ENCODE assay signal across 8 cellular contexts in the genomic region with DNA sequence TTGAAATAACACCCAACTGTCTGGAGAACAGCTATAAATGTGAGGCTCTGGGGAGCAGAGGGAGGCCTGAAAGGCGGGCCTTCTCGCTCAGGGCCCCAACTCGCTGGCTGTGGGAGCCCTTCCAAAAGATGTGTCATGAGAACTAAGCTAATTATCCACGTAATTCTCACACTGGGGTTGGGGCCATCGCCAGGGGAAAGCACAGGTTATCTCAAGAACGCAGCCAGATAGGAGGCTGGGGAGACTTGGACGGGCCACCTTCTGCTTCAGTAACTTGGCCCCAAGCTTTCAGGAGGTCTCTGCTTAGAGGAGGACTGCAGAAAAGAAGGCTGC. TPM values are rescaled to one million over a fixed set of nuclear protein-coding genes. Genes with fewer than 3 reads are reported as not detected.
A peak's percentile ranks its signal among the peaks of the same experiment; 100 is the strongest.
DNase-seq lines count a peak whose midpoint lies in the region; ATAC-seq and TF ChIP-seq lines count a peak whose summit lies in the region.

No MANE protein-coding gene starts in this region.

- TF ChIP-seq RAD21 in SK-N-SH (IDR thresholded peaks at IDR 0.05; ENCODE audit: low read length), result no peak

- DNase-seq in ELR (ENCODE audit: low read depth), result peak; percentile 83
- no peak for DNase-seq in SK-N-SH
- peak; percentile 76 for DNase-seq in fibroblast of pulmonary artery (ENCODE audit: low read depth)
- peak; percentile 75 for DNase-seq in osteocyte (ENCODE audit: extremely low spot score, unreplicated experiment)
- DNase-seq in DMS114 treated with DMSO at 0.1 percent for 48 hours (lab: John Stamatoyannopoulos, UW; ENCODE audit: unreplicated experiment), result no peak
- DNase-seq in activated naive CD4-positive, alpha-beta T cell treated with Interleukin-2 at 50 U/mL for 16 hours, result no peak

- H3K27me3 Mint-ChIP-seq in osteocyte (ENCODE audit: unreplicated experiment), result no peaks in the 10 kb centered on the region

- H3K9me2 ChIP-seq in SK-N-SH, result no peaks in the 10 kb centered on the region

- peak overlapping the region; percentile 69 to 70; a peak in 3 of 4 replicates for H3K4me3 ChIP-seq in SK-N-SH (ENCODE audit: low read depth in 2 of 2, low read length in 1 of 2)
- peak overlapping the region; percentile 67 for H3K4me3 ChIP-seq in fibroblast of pulmonary artery (replicated peaks; ENCODE audit: low read depth, low read length)

- H3K9me3 ChIP-seq in SK-N-SH, result no peaks in the 10 kb centered on the region

- H3K4me2 ChIP-seq in SK-N-SH, result peak overlapping the region; percentile 99

- TF ChIP-seq CTCF in SK-N-SH (IDR thresholded peaks at IDR 0.05) (no peak), fibroblast of pulmonary artery (IDR thresholded peaks at IDR 0.05; ENCODE audit: low read length, missing control alignments) (no peak), osteocyte (IDR thresholded peaks at IDR 0.05) (no peak)

- no peak for TF ChIP-seq EP300 in SK-N-SH (IDR thresholded peaks at IDR 0.05; ENCODE audit: borderline replicate concordance in 1 of 2, low read depth in 1 of 2, low read length in 1 of 2)

- POLR2A ChIA-PET in SK-N-SH (lab: Yijun Ruan, JAX), result no interaction called here

- H3K27me3 ChIP-seq in SK-N-SH (ENCODE audit: insufficient read depth), result no peaks in the 10 kb centered on the region

- peak overlapping the region; percentile 25 to 89; a peak in 3 of 4 replicates for H3K27ac ChIP-seq in SK-N-SH (ENCODE audit: low read depth in 2 of 2, low read length in 1 of 2)

- no peak overlapping the region for H2AFZ ChIP-seq in SK-N-SH (ENCODE audit: low read depth)

- WGBS in SK-N-SH (ENCODE audit: low lambda C conversion rate), result 8% methylated on average over 7 of the region's 7 CpGs

- H3K4me1 ChIP-seq in SK-N-SH (ENCODE audit: control insufficient read depth in 1 of 2, insufficient read depth in 2 of 2, low read depth in 1 of 2, low read length in 1 of 2), result peaks cover 12 to 14% of the 10 kb centered on the region in 2 experiments; a peak in 3 of 4 replicates

- no peaks in the 10 kb centered on the region for H3K9me3 Mint-ChIP-seq in osteocyte (ENCODE audit: unreplicated experiment)

- ATAC-seq in GM21360 (IDR thresholded peaks at IDR 0.05; ENCODE audit: unreplicated experiment) (no peak), HG02973 (IDR thresholded peaks at IDR 0.05; ENCODE audit: unreplicated experiment) (no peak)

- peak overlapping the region; percentile 92 for H3K27ac Mint-ChIP-seq in osteocyte (ENCODE audit: unreplicated experiment)

- H3K4me1 Mint-ChIP-seq in osteocyte (ENCODE audit: unreplicated experiment), result peaks cover 68% of the 10 kb centered on the region

- CTCF ChIA-PET in SK-N-SH (lab: Yijun Ruan, JAX), result interaction anchor here (0.7 to 3.3 kb wide), 17 partner anchors 9 to 470 kb away, joined by 3 to 44 read pairs (median 6); a partner anchor contains a TSS

- H3F3A ChIP-seq in SK-N-SH (replicated peaks; ENCODE audit: insufficient read depth), result peaks cover 32% of the 10 kb centered on the region

- peaks cover 76% of the 10 kb centered on the region for H3K79me2 ChIP-seq in SK-N-SH (ENCODE audit: insufficient read depth)

- H3K4me3 Mint-ChIP-seq in osteocyte (ENCODE audit: unreplicated experiment), result peak overlapping the region; percentile 77

- peaks cover 52% of the 10 kb centered on the region for H4K20me1 ChIP-seq in SK-N-SH (ENCODE audit: insufficient read depth)

- peaks cover 6 to 13% of the 10 kb centered on the region in 2 experiments for H3K36me3 ChIP-seq in SK-N-SH (replicated peaks in 1 of 2; ENCODE audit: control insufficient read depth in 1 of 2, insufficient read depth in 2 of 2, low read length in 1 of 2)

- peak overlapping the region; percentile 96 for H3K9ac ChIP-seq in SK-N-SH

- peaks cover 16% of the 10 kb centered on the region for H3K36me3 Mint-ChIP-seq in osteocyte (ENCODE audit: unreplicated experiment)

TF ChIP-seq in SK-N-SH, 30 proteins besides CTCF, POLR2A, EP300 and RAD21:
- TF ChIP-seq YY1 (IDR thresholded peaks at IDR 0.05; ENCODE audit: low read depth), result no peak
- TF ChIP-seq NFIC (IDR thresholded peaks at IDR 0.05; ENCODE audit: borderline replicate concordance), result no peak
- TF ChIP-seq RFX5 (IDR thresholded peaks at IDR 0.05; ENCODE audit: low read length), result no peak
- TF ChIP-seq ELF1 (IDR thresholded peaks at IDR 0.05), result no peak
- no peak for TF ChIP-seq GABPA (IDR thresholded peaks at IDR 0.05; ENCODE audit: low read depth)
- TF ChIP-seq TCF12 (IDR thresholded peaks at IDR 0.05), result no peak
- no peak for TF ChIP-seq POLR2AphosphoS5 (IDR thresholded peaks at IDR 0.05; ENCODE audit: low read depth, low read length)
- no peak for TF ChIP-seq FOSL2 (IDR thresholded peaks at IDR 0.05; ENCODE audit: borderline replicate concordance, low read depth)
- TF ChIP-seq, protein P1, sequence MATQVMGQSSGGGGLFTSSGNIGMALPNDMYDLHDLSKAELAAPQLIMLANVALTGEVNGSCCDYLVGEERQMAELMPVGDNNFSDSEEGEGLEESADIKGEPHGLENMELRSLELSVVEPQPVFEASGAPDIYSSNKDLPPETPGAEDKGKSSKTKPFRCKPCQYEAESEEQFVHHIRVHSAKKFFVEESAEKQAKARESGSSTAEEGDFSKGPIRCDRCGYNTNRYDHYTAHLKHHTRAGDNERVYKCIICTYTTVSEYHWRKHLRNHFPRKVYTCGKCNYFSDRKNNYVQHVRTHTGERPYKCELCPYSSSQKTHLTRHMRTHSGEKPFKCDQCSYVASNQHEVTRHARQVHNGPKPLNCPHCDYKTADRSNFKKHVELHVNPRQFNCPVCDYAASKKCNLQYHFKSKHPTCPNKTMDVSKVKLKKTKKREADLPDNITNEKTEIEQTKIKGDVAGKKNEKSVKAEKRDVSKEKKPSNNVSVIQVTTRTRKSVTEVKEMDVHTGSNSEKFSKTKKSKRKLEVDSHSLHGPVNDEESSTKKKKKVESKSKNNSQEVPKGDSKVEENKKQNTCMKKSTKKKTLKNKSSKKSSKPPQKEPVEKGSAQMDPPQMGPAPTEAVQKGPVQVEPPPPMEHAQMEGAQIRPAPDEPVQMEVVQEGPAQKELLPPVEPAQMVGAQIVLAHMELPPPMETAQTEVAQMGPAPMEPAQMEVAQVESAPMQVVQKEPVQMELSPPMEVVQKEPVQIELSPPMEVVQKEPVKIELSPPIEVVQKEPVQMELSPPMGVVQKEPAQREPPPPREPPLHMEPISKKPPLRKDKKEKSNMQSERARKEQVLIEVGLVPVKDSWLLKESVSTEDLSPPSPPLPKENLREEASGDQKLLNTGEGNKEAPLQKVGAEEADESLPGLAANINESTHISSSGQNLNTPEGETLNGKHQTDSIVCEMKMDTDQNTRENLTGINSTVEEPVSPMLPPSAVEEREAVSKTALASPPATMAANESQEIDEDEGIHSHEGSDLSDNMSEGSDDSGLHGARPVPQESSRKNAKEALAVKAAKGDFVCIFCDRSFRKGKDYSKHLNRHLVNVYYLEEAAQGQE (IDR thresholded peaks at IDR 0.05; ENCODE audit: low read depth, low read length), result no peak
- no peak for TF ChIP-seq SIN3A (IDR thresholded peaks at IDR 0.05; ENCODE audit: borderline replicate concordance, low read depth, low read length)
- TF ChIP-seq TEAD4 (IDR thresholded peaks at IDR 0.05; ENCODE audit: borderline replicate concordance, insufficient read depth), result no peak
- no peak for TF ChIP-seq RXRA (IDR thresholded peaks at IDR 0.05; ENCODE audit: borderline replicate concordance, low read depth)
- no peak for TF ChIP-seq FOXM1 (IDR thresholded peaks at IDR 0.05; ENCODE audit: low read depth)
- TF ChIP-seq, protein P2, sequence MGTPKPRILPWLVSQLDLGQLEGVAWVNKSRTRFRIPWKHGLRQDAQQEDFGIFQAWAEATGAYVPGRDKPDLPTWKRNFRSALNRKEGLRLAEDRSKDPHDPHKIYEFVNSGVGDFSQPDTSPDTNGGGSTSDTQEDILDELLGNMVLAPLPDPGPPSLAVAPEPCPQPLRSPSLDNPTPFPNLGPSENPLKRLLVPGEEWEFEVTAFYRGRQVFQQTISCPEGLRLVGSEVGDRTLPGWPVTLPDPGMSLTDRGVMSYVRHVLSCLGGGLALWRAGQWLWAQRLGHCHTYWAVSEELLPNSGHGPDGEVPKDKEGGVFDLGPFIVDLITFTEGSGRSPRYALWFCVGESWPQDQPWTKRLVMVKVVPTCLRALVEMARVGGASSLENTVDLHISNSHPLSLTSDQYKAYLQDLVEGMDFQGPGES (IDR thresholded peaks at IDR 0.05; ENCODE audit: low read depth, low read length), result no peak
- no peak for TF ChIP-seq MEF2A (IDR thresholded peaks at IDR 0.05; ENCODE audit: borderline replicate concordance, low read depth)
- TF ChIP-seq CHD2 (IDR thresholded peaks at IDR 0.05; ENCODE audit: low read length, partially characterized antibody), result no peak
TF ChIP-seq in SK-N-SH: peak in this region for 0.

RNA-seq across cellular contexts. Expression of a gene that starts 1.6 kb away (rescaled TPM):
- polyA plus RNA-seq in SK-N-SH (2012; rRNA removed), result 14.1 and 14.5 TPM in 2 replicates
- 17.3 and 19.2 TPM in 2 replicates for polyA plus RNA-seq in SK-N-SH (2012; cell fraction: cytosol; rRNA removed)
- 19.5 and 25.5 TPM in 2 replicates for polyA plus RNA-seq in SK-N-SH (2012; cell fraction: nucleus; rRNA removed)
- 129 and 131 TPM in 2 replicates for total RNA-seq in osteocyte

Comparison
In these comparisons a context has a peak if more than half of its experiments do, and no peak if none do; other contexts are left out.
1. DNase-seq: peak in ELR (single experiment), fibroblast of pulmonary artery (single experiment) and osteocyte (single experiment); none in SK-N-SH (single experiment), DMS114 treated with DMSO at 0.1 percent for 48 hours (single experiment) and activated naive CD4-positive, alpha-beta T cell treated with Interleukin-2 at 50 U/mL for 16 hours (single experiment).